Comparison of ENCODE assay signal across 32 cellular contexts in genomic region chr2:24828641-24829040, GRCh38. TPM values are rescaled to one million over a fixed set of nuclear protein-coding genes. Genes with fewer than 3 reads are reported as not detected.
A peak's percentile ranks its signal among the peaks of the same experiment; 100 is the strongest.
DNase-seq lines count a peak whose midpoint lies in the region; ATAC-seq, FAIRE-seq and TF ChIP-seq lines count a peak whose summit lies in the region.
"Had no signal": no experiment of that assay in that cellular context is flagged by ENCODE, and none has a peak within 500 bp of the region (broad histone marks: within the 10 kb centered on the region; RNA-seq: fewer than 3 reads in every experiment).

No MANE protein-coding gene starts in this region.

- H3K36me3 Mint-ChIP-seq in naive thymus-derived CD4-positive, alpha-beta T cell = peaks cover 0 to 10% (median 3%) of the 10 kb centered on the region in 5 donors
- peaks cover 7% of the 10 kb centered on the region for H3K36me3 Mint-ChIP-seq in osteocyte (ENCODE audit: unreplicated experiment)

- H2BK5ac ChIP-seq in H1 (ENCODE audit: low read depth, low read length) = no peak overlapping the region; the same call in 1 of the 2 replicates

- H2BK15ac ChIP-seq in H1 (ENCODE audit: low read length) = no peak overlapping the region

- POLR2A ChIA-PET in H1 (lab: Charles Lee; ENCODE audit: partially characterized antibody) = interaction anchor here (1.3 kb wide), 1 partner anchor 98 kb away, joined by 3 read pairs; no protein-coding TSS in a partner anchor
- POLR2A ChIA-PET in naive thymus-derived CD4-positive, alpha-beta T cell (lab: Charles Lee) = no interaction called here

- H3K27ac Mint-ChIP-seq in naive thymus-derived CD4-positive, alpha-beta T cell = no peak overlapping the region
- no peak overlapping the region for H3K27ac Mint-ChIP-seq in osteocyte (ENCODE audit: unreplicated experiment)
- H3K27ac Mint-ChIP-seq: activated CD4-positive, alpha-beta T cell treated with anti-CD3 and anti-CD28 coated beads, Interleukin-2, amount 10 ng/mL, durations not matched to agents 24 days and 14 days; activated CD8-positive, alpha-beta memory T cell treated with anti-CD3 and anti-CD28 coated beads, Interleukin-2, amount 10 ng/mL, durations not matched to agents 7 days and 5 days; activated T-cell treated with anti-CD3 and anti-CD28 coated beads, Interleukin-2, amount 50 U/mL, for 72 hours; mesothelial cell of epicardium had no signal

- no peak overlapping the region for H3K4me3 ChIP-seq in H1 (ENCODE audit: extremely low read depth in 1 of 4, insufficient read depth in 2 of 4, low read depth in 3 of 4, low read length in 4 of 4)
- H3K4me3 ChIP-seq in left ventricle myocardium inferior = no peak overlapping the region
- no peak overlapping the region for H3K4me3 ChIP-seq in naive thymus-derived CD4-positive, alpha-beta T cell (ENCODE audit: low read length)
- H3K4me3 ChIP-seq: BLaER1 treated with 17β-estradiol and CSF1 and Interleukin-3, amounts not matched to agents 10 nM and 100 nM; esophagus muscularis mucosa; Peyer's patch; skin epidermis; upper lobe of right lung had no signal

- H3K9me3 Mint-ChIP-seq in naive thymus-derived CD4-positive, alpha-beta T cell = no peaks in the 10 kb centered on the region
- H3K9me3 Mint-ChIP-seq in osteocyte (ENCODE audit: unreplicated experiment) = no peaks in the 10 kb centered on the region
- H3K9me3 Mint-ChIP-seq: activated CD4-positive, alpha-beta T cell treated with anti-CD3 and anti-CD28 coated beads, Interleukin-2, amount 10 ng/mL, durations not matched to agents 24 days and 14 days; activated T-cell treated with anti-CD3 and anti-CD28 coated beads, Interleukin-2, amount 50 U/mL, for 72 hours; mesothelial cell of epicardium; naive thymus-derived CD8-positive, alpha-beta T cell had no signal

- H4K20me1 ChIP-seq in H1 (replicated peaks in 1 of 2; ENCODE audit: control insufficient read depth in 1 of 2, insufficient read depth in 2 of 2, low read length in 2 of 2) = peaks cover 0 to 3% of the 10 kb centered on the region in 2 experiments

- no peaks in the 10 kb centered on the region for H3K27me3 ChIP-seq in H1 (replicated peaks in 1 of 4; ENCODE audit: control insufficient read depth in 3 of 4, extremely low read depth in 1 of 4, insufficient read depth in 3 of 4, low read length in 3 of 4)
- no peaks in the 10 kb centered on the region for H3K27me3 ChIP-seq in left ventricle myocardium inferior (ENCODE audit: low read depth)
- H3K27me3 ChIP-seq in naive thymus-derived CD4-positive, alpha-beta T cell (ENCODE audit: control insufficient read depth in 2 of 2, insufficient read depth in 2 of 2, low read length in 2 of 2) = no peaks in the 10 kb centered on the region
- H3K27me3 ChIP-seq: BLaER1 treated with 17β-estradiol and CSF1 and Interleukin-3, amounts not matched to agents 10 nM and 100 nM; esophagus muscularis mucosa; foreskin keratinocyte; Peyer's patch; upper lobe of right lung had no signal

- TF ChIP-seq RAD21 in Ishikawa (IDR thresholded peaks at IDR 0.05; ENCODE audit: low read depth) (no peak), H1 (IDR thresholded peaks at IDR 0.05 in 1 of 2, conservative IDR thresholded peaks at IDR 0.05 in 1 of 2; ENCODE audit: low read depth in 2 of 2, low read length in 2 of 2) (no peak)

- H3K36me3 ChIP-seq in H1 (ENCODE audit: control insufficient read depth in 2 of 4, insufficient read depth in 4 of 4, low read length in 3 of 4) (peaks cover 0 to 15% (median 5%) of the 10 kb centered on the region in 4 experiments; a peak in 5 of 8 replicates), left ventricle myocardium inferior (no peaks in the 10 kb centered on the region)
- no peaks in the 10 kb centered on the region for H3K36me3 ChIP-seq in naive thymus-derived CD4-positive, alpha-beta T cell (ENCODE audit: control insufficient read depth in 2 of 3, insufficient read depth in 3 of 3, low read length in 3 of 3)
- H3K36me3 ChIP-seq: Peyer's patch, upper lobe of right lung had no signal

- H3K9ac ChIP-seq in H1 (replicated peaks in 1 of 4; ENCODE audit: extremely low read depth in 1 of 4, low read depth in 3 of 4, low read length in 3 of 4) = no peak overlapping the region

- intact Hi-C loops in posterior vena cava (cut with DNase I) (loop anchor here (5.0 kb wide), 2 partner anchors 411 to 416 kb away; no protein-coding TSS in a partner anchor), left ventricle myocardium inferior (cut with micrococcal nuclease) (loop anchor here (5.0 kb wide), 1 partner anchor 421 kb away; no protein-coding TSS in a partner anchor)
- intact Hi-C loops in naive thymus-derived CD4-positive, alpha-beta T cell (cut with micrococcal nuclease) = loop anchor here (5.0 kb wide), 2 partner anchors 299 to 369 kb away; no protein-coding TSS in a partner anchor

- 95% methylated on average over 7 of the region's 7 CpGs; no CpG with 5 or more reads in 1 of the 2 experiments for WGBS in H1 (ENCODE audit: extremely low coverage in 1 of 2, insufficient coverage in 1 of 2, insufficient read length in 1 of 2, insufficient replicate concordance in 2 of 2, low coverage in 1 of 2, low lambda C conversion rate in 2 of 2, missing lambda C conversion rate in 1 of 2), 2 experiments

- H3K4me3 Mint-ChIP-seq in naive thymus-derived CD4-positive, alpha-beta T cell = no peak overlapping the region
- H3K4me3 Mint-ChIP-seq in osteocyte (ENCODE audit: unreplicated experiment) = no peak overlapping the region
- H3K4me3 Mint-ChIP-seq: activated CD4-positive, alpha-beta T cell treated with anti-CD3 and anti-CD28 coated beads, Interleukin-2, amount 10 ng/mL, durations not matched to agents 24 days and 14 days; activated CD8-positive, alpha-beta memory T cell treated with anti-CD3 and anti-CD28 coated beads, Interleukin-2, amount 10 ng/mL, durations not matched to agents 7 days and 5 days; activated T-cell treated with anti-CD3 and anti-CD28 coated beads, Interleukin-2, amount 50 U/mL, for 72 hours; H9; mesothelial cell of epicardium; naive thymus-derived CD8-positive, alpha-beta T cell had no signal

- FAIRE-seq in GM12892 (lab: Jason Lieb, UNC) (no peak), H1 (lab: Jason Lieb, UNC) (no peak)
- FAIRE-seq: kidney had no signal

- H3K23me2 ChIP-seq in H1 (ENCODE audit: low read depth, low read length) = 0 out of 2 replicates have a peak, but pooled peaks cover 2% of the 10 kb centered on the region

- H2AK5ac ChIP-seq in H1 (ENCODE audit: low read depth, low read length) = no peak overlapping the region

- H3K9me3 ChIP-seq in H1 (ENCODE audit: insufficient read depth in 2 of 2, low read depth in 1 of 2, low read length in 1 of 2) (peaks cover 3 to 5% of the 10 kb centered on the region in 2 experiments; a peak in 1 of 4 replicates), left ventricle myocardium inferior (replicated peaks) (no peaks in the 10 kb centered on the region)
- H3K9me3 ChIP-seq in naive thymus-derived CD4-positive, alpha-beta T cell (ENCODE audit: control insufficient read depth in 2 of 3, low read length in 3 of 3) = no peaks in the 10 kb centered on the region
- H3K9me3 ChIP-seq: BLaER1 treated with 17β-estradiol and CSF1 and Interleukin-3, amounts not matched to agents 10 nM and 100 nM; esophagus muscularis mucosa; Peyer's patch; upper lobe of right lung had no signal

- peaks cover 4 to 23% (median 7%) of the 10 kb centered on the region in 7 donors for H3K4me1 Mint-ChIP-seq in naive thymus-derived CD4-positive, alpha-beta T cell
- peaks cover 26% of the 10 kb centered on the region for H3K4me1 Mint-ChIP-seq in osteocyte (ENCODE audit: unreplicated experiment)

- no peaks in the 10 kb centered on the region for H3K79me2 ChIP-seq in H1 (ENCODE audit: control insufficient read depth in 1 of 2, insufficient read depth in 2 of 2, low read length in 2 of 2)

- no peaks in the 10 kb centered on the region for H3K79me1 ChIP-seq in H1 (ENCODE audit: low read depth, low read length)

- no peak overlapping the region for H4K5ac ChIP-seq in H1 (ENCODE audit: insufficient read length, low read depth, low read length)

- no peak overlapping the region for H3K4ac ChIP-seq in H1 (replicated peaks; ENCODE audit: insufficient read length, low read depth, low read length)

- TF ChIP-seq CTCF in H1 (IDR thresholded peaks at IDR 0.05; ENCODE audit: control extremely low read depth in 1 of 3, insufficient read depth in 1 of 3, low read depth in 1 of 3, low read length in 3 of 3) (no peak), left ventricle myocardium inferior (IDR thresholded peaks at IDR 0.05; ENCODE audit: borderline replicate concordance) (no peak), osteocyte (IDR thresholded peaks at IDR 0.05) (no peak)

- H3K4me1 ChIP-seq in H1 (replicated peaks in 1 of 4; ENCODE audit: control insufficient read depth in 3 of 4, insufficient read depth in 4 of 4, low read length in 3 of 4) (peaks cover 2 to 22% (median 11%) of the 10 kb centered on the region in 4 experiments; a peak in 6 of 7 replicates), left ventricle myocardium inferior (peaks cover 19% of the 10 kb centered on the region)
- peaks cover 0 to 4% of the 10 kb centered on the region in 2 donors for H3K4me1 ChIP-seq in naive thymus-derived CD4-positive, alpha-beta T cell (ENCODE audit: control insufficient read depth in 2 of 2, insufficient read depth in 2 of 2, low read length in 2 of 2)
- H3K4me1 ChIP-seq: foreskin keratinocyte had no signal

- H3K27ac ChIP-seq in H1 (ENCODE audit: low read depth, low read length) (no peak overlapping the region), left ventricle myocardium inferior (replicated peaks) (no peak overlapping the region)
- H3K27ac ChIP-seq in naive thymus-derived CD4-positive, alpha-beta T cell (ENCODE audit: low read depth, low read length) = no peak overlapping the region
- H3K27ac ChIP-seq: BLaER1 treated with 17β-estradiol and CSF1 and Interleukin-3, amounts not matched to agents 10 nM and 100 nM; esophagus muscularis mucosa; foreskin keratinocyte; Peyer's patch; skin epidermis; upper lobe of right lung; WERI-Rb-1 had no signal

- no peaks in the 10 kb centered on the region for H3K27me3 Mint-ChIP-seq in naive thymus-derived CD4-positive, alpha-beta T cell
- H3K27me3 Mint-ChIP-seq in osteocyte (ENCODE audit: unreplicated experiment) = no peaks in the 10 kb centered on the region
- H3K27me3 Mint-ChIP-seq: activated CD4-positive, alpha-beta T cell treated with anti-CD3 and anti-CD28 coated beads, Interleukin-2, amount 10 ng/mL, durations not matched to agents 24 days and 14 days; activated CD8-positive, alpha-beta memory T cell treated with anti-CD3 and anti-CD28 coated beads, Interleukin-2, amount 10 ng/mL, durations not matched to agents 7 days and 5 days; naive thymus-derived CD8-positive, alpha-beta T cell had no signal

- no peak overlapping the region; the same call in 1 of the 2 replicates for H4K8ac ChIP-seq in H1 (ENCODE audit: extremely low read depth, insufficient read depth, low read length)

- H3K56ac ChIP-seq in H1 (replicated peaks; ENCODE audit: insufficient read length, low read depth, low read length) = no peak overlapping the region

- H3K14ac ChIP-seq in H1 (ENCODE audit: insufficient read length) = no peak overlapping the region

- H2BK20ac ChIP-seq in H1 (ENCODE audit: low read length) = no peak overlapping the region

- TF ChIP-seq EP300 in Ishikawa (IDR thresholded peaks at IDR 0.05; ENCODE audit: borderline replicate concordance) (peak; percentile 67; the same call in 1 of the 2 replicates), H1 (IDR thresholded peaks at IDR 0.05; ENCODE audit: borderline replicate concordance in 1 of 2, low read depth in 2 of 2, low read length in 2 of 2) (no peak)

- no peak overlapping the region for H2BK12ac ChIP-seq in H1 (ENCODE audit: low read depth, low read length)

- DNase-seq in GM12892 (ENCODE audit: insufficient read length) (peak; percentile 19), H1 (ENCODE audit: low read depth in 1 of 2, low spot score in 2 of 2) (no peak), posterior vena cava (ENCODE audit: low spot score) (peak; percentile 80), left ventricle myocardium inferior (no peak), osteocyte (ENCODE audit: extremely low spot score, unreplicated experiment) (no peak)
- no peak for DNase-seq in naive thymus-derived CD4-positive, alpha-beta T cell
- DNase-seq: activated CD4-positive, alpha-beta T cell treated with anti-CD3 and anti-CD28 coated beads, Interleukin-2, amount 10 ng/mL, durations not matched to agents 24 days and 14 days; activated CD8-positive, alpha-beta memory T cell treated with anti-CD3 and anti-CD28 coated beads, Interleukin-2, amount 10 ng/mL, durations not matched to agents 7 days and 5 days; activated naive CD4-positive, alpha-beta T cell treated with Interleukin-2 at 50 U/mL for 16 hours; activated T-cell treated with anti-CD3 and anti-CD28 coated beads, Interleukin-2, amount 50 U/mL, for 72 hours; COR-L47; dermis blood vessel endothelial cell; DMS79; foreskin keratinocyte; GF-D8; H9; kidney; naive thymus-derived CD8-positive, alpha-beta T cell; NCI-H1436 treated with DMSO at 0.1 percent for 48 hours; NCI-H774; occipital lobe; SIG-M5; stimulated activated naive CD4-positive, alpha-beta T cell treated with Interleukin-2 at 50 U/mL for 16 hours; T1000; upper lobe of right lung; WERI-Rb-1 had no signal

- ATAC-seq in naive thymus-derived CD4-positive, alpha-beta T cell = no peak
- ATAC-seq: activated CD8-positive, alpha-beta memory T cell treated with anti-CD3 and anti-CD28 coated beads, Interleukin-2, amount 10 ng/mL, durations not matched to agents 7 days and 5 days had no signal

- H3K4me2 ChIP-seq in H1 (ENCODE audit: insufficient read depth in 1 of 2, low read depth in 2 of 2, low read length in 2 of 2) = no peak overlapping the region

- H3K23ac ChIP-seq in H1 (ENCODE audit: insufficient read length) = no peak overlapping the region

- TF ChIP-seq POLR2A in GM12892 (IDR thresholded peaks at IDR 0.05; ENCODE audit: low read depth, low read length) (no peak), H1 (IDR thresholded peaks at IDR 0.05; ENCODE audit: control extremely low read depth in 1 of 2, low read depth in 2 of 2, low read length in 2 of 2) (no peak)

- no peak overlapping the region for H4K91ac ChIP-seq in H1 (replicated peaks; ENCODE audit: insufficient read length, low read length)

- no peak overlapping the region for H2AFZ ChIP-seq in H1 (ENCODE audit: low read length)

- H3K18ac ChIP-seq in H1 (ENCODE audit: extremely low read depth, low read length) = no peak overlapping the region

- no peak overlapping the region for H2BK120ac ChIP-seq in H1 (replicated peaks; ENCODE audit: low read depth, low read length)

- CTCF ChIA-PET in H1 (lab: Charles Lee; ENCODE audit: partially characterized antibody) = interaction anchor here (1.0 to 4.6 kb wide), 22 partner anchors 9 to 439 kb away, joined by 3 to 34 read pairs (median 4); partner anchors contain the start of genes CENPO and PTRHD1
- CTCF ChIA-PET in naive thymus-derived CD4-positive, alpha-beta T cell (lab: Charles Lee) = interaction anchor here (0.5 to 3.9 kb wide), 8 partner anchors 29 to 425 kb away, joined by 3 to 80 read pairs (median 4); no protein-coding TSS in a partner anchor

RNA-seq across cellular contexts. Expression of gene CENPO, which starts 35.4 kb away (rescaled TPM):
- polyA plus RNA-seq in GM12892 (2012; ENCODE audit: missing spikeins) = 18.7 TPM
- 46.3 and 47.0 TPM in 2 replicates for total RNA-seq in H1 (2021; fragmentation: NEBNext Ultra II Directional; extraction: Animal tissue kit (Norgen Biotek cat#: 25700))
- polyA plus RNA-seq in H1 (2011; rRNA removed) = 34.4 and 36.1 TPM in 2 replicates
- 40.9 TPM for polyA plus RNA-seq in H1 (2011; cell fraction: cytosol; rRNA removed)
- 61.8 TPM for polyA plus RNA-seq in H1 (2011; cell fraction: nucleus; rRNA removed)
- polyA plus RNA-seq in H1 (2012, experiment 1 of 2) = 34.0 to 45.9 TPM (median 38.7 TPM) in 4 replicates
- polyA plus RNA-seq in H1 (2012, experiment 2 of 2) = 25.7 TPM
- 24.5 TPM for polyA plus RNA-seq in H1 (2013, experiment 1 of 2)
- polyA plus RNA-seq in H1 (2013, experiment 2 of 2) = 24.1 TPM
- polyA minus RNA-seq in H1 (2011; rRNA and poly(A)+ RNA removed) = 82.8 and 83.4 TPM in 2 replicates
- 34.1 TPM for polyA minus RNA-seq in H1 (2011; cell fraction: cytosol; rRNA and poly(A)+ RNA removed)
- 86.2 TPM for polyA minus RNA-seq in H1 (2011; cell fraction: nucleus; rRNA and poly(A)+ RNA removed)
- 1 to 10 TPM; 2.6 to 3.9 TPM for total RNA-seq in posterior vena cava
- 2.2 TPM for total RNA-seq in left ventricle myocardium inferior
- total RNA-seq in naive thymus-derived CD4-positive, alpha-beta T cell = 10 to 100 TPM in 1 of 5 experiments, 1 to 10 TPM in 4; 3.6 to 36.6 (median 6.0) TPM
- polyA plus RNA-seq in naive thymus-derived CD4-positive, alpha-beta T cell = 1 to 10 TPM; 1.8 to 3.8 TPM
- 12.7 and 12.8 TPM in 2 replicates for total RNA-seq in osteocyte

RNA-seq across cellular contexts. Expression of gene PTRHD1, which starts 35.5 kb away (rescaled TPM):
- polyA plus RNA-seq in GM12892 (2012; ENCODE audit: missing spikeins) = 59.3 TPM
- total RNA-seq in H1 (2021; fragmentation: NEBNext Ultra II Directional; extraction: Animal tissue kit (Norgen Biotek cat#: 25700)) = 46.2 and 48.6 TPM in 2 replicates
- polyA plus RNA-seq in H1 (2011; rRNA removed) = 91.9 and 101 TPM in 2 replicates
- 80.9 TPM for polyA plus RNA-seq in H1 (2011; cell fraction: cytosol; rRNA removed)
- 58.7 TPM for polyA plus RNA-seq in H1 (2011; cell fraction: nucleus; rRNA removed)
- 72.5 to 81.1 TPM (median 75.3 TPM) in 4 replicates for polyA plus RNA-seq in H1 (2012, experiment 1 of 2)
- 52.9 TPM for polyA plus RNA-seq in H1 (2012, experiment 2 of 2)
- polyA plus RNA-seq in H1 (2013, experiment 1 of 2) = 89.7 TPM
- 84.1 TPM for polyA plus RNA-seq in H1 (2013, experiment 2 of 2)
- polyA minus RNA-seq in H1 (2011; rRNA and poly(A)+ RNA removed) = 18.9 and 21.6 TPM in 2 replicates
- 12.1 TPM for polyA minus RNA-seq in H1 (2011; cell fraction: cytosol; rRNA and poly(A)+ RNA removed)
- polyA minus RNA-seq in H1 (2011; cell fraction: nucleus; rRNA and poly(A)+ RNA removed) = 22.8 TPM
- total RNA-seq in posterior vena cava (10 to 100 TPM; 13.7 to 14.2 TPM), left ventricle myocardium inferior (24.3 TPM), osteocyte (26.8 and 31.1 TPM in 2 replicates)
- total RNA-seq in naive thymus-derived CD4-positive, alpha-beta T cell = 10 to 100 TPM; 14.3 to 31.5 (median 17.1) TPM
- polyA plus RNA-seq in naive thymus-derived CD4-positive, alpha-beta T cell = 10 to 100 TPM; 25.0 to 40.8 TPM

Comparison
In these comparisons a context has a peak if more than half of its experiments do, and no peak if none do; other contexts are left out.
1. DNase-seq: peak in GM12892 (single experiment) and posterior vena cava (single experiment); none in H1 (0 of 2), left ventricle myocardium inferior (single experiment), naive thymus-derived CD4-positive, alpha-beta T cell (0 of 9) and osteocyte (single experiment).